8 cellular contexts compared by ENCODE assay signal in the genomic region with DNA sequence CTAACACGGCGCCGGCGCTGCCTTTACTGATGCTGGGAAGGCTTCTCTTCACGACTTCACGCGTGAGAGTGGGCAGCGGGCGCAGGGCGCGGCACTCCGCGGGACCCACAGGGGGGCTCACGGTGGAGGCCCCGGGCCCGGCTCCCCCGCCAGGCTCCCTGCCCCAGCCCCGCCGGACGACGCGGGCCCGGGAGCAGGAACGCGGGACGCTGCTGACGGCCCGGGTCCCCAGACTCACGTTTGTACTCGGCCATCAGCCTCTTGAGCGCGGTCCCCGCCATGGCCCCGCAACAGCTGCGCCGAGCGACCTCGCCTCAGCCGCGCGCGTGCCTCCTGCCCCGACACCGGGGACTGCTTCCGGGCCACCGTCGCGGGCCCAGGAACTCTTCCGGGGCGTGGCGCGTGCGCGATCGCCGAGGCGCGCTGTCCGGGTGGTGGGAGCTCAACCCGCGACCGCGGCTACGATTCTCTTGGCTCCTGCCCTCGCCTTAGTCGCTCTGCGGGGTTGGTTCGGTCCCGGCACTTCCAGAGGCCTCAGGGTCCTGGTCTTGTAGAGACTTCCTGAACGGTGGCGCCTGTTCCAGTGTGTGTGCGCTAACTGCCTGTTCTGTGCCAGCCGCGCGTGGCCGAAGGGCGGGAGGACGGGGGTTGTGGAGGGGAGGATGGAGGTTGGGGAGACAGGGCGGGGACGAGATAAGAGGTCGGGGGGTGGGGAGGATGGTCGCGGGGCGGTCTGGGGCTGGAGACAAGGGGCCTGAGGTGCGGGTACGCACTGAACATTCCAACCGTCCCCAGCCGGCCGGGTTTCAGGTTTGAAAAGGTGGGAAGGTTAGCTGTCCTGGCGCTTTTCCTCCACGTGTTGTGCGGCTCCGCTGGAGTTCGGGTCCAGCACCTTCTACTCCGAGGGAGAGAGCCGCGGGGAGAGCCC. TPM values are rescaled to one million over a fixed set of nuclear protein-coding genes. Genes with fewer than 3 reads are reported as not detected.
A peak's percentile ranks its signal among the peaks of the same experiment; 100 is the strongest.
DNase-seq lines count a peak whose midpoint lies in the region; ATAC-seq, FAIRE-seq and TF ChIP-seq lines count a peak whose summit lies in the region.

A gene with protein sequence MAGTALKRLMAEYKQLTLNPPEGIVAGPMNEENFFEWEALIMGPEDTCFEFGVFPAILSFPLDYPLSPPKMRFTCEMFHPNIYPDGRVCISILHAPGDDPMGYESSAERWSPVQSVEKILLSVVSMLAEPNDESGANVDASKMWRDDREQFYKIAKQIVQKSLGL (minus strand): TSS at position 353 of the 928 bp plus-strand sequence. CDS start 72 bp downstream, at position 281.

- TF ChIP-seq CTCF in AG09309 (IDR thresholded peaks at IDR 0.05; ENCODE audit: control insufficient read depth, insufficient read depth, low read depth, low read length, missing control alignments) (no peak), HepG2 (CRISPR knock-in tag; IDR thresholded peaks at IDR 0.05) (no peak)

- no peak for FAIRE-seq in HepG2 (lab: Jason Lieb, UNC)

- intact Hi-C loops in HepG2 (cut with micrococcal nuclease; ENCODE audit: unreplicated experiment): loop anchor here (1.0 to 5.0 kb wide), 4 partner anchors 16 to 111 kb away; a partner anchor contains a TSS

- peaks cover 14% of the 10 kb centered on the region for H4K20me1 ChIP-seq in HepG2 (ENCODE audit: insufficient read depth, low read length)

- no peaks in the 10 kb centered on the region for H3K9me3 ChIP-seq in HepG2 (ENCODE audit: low read length)

- H3K9ac ChIP-seq in HepG2 (ENCODE audit: insufficient read depth, low read depth, low read length): peak within 1 kb of the TSS; percentile 85

- ATAC-seq in GM19035 (IDR thresholded peaks at IDR 0.05; ENCODE audit: unreplicated experiment) (peak; percentile 75), HG03354 (IDR thresholded peaks at IDR 0.05; ENCODE audit: poor library complexity, severe bottlenecking, unreplicated experiment) (peak; percentile 82), HepG2 (peak; percentile 89)

- H3K36me3 ChIP-seq in HepG2 (replicated peaks in 1 of 2; ENCODE audit: control insufficient read depth in 1 of 2, insufficient read depth in 2 of 2, low read length in 2 of 2): peaks cover 3 to 28% of the 10 kb centered on the region in 2 experiments; a peak in 4 of 5 replicates

- peak within 1 kb of the TSS; percentile 82 for H3K4me3 ChIP-seq in AG09309 (ENCODE audit: control insufficient read depth, low read depth, low read length)
- H3K4me3 ChIP-seq in HepG2 (replicated peaks in 1 of 3; ENCODE audit: insufficient read depth in 1 of 3, low read depth in 2 of 3, low read length in 3 of 3): peak within 1 kb of the TSS; percentile 79 to 86 (median 80)

- H3K27me3 ChIP-seq in HepG2 (ENCODE audit: control insufficient read depth in 1 of 2, insufficient read depth in 2 of 2, low read length in 2 of 2): no peaks in the 10 kb centered on the region; a peak in 1 of 5 replicates

- H2AFZ ChIP-seq in HepG2 (ENCODE audit: low read length): no peak within 1 kb of the TSS

- H3K4me1 ChIP-seq in HepG2 (ENCODE audit: insufficient read depth, low read length): peaks cover 53% of the 10 kb centered on the region

- peak; percentile 58 for TF ChIP-seq RAD21 in HepG2 (CRISPR knock-in tag; IDR thresholded peaks at IDR 0.05)

- WGBS in HepG2 (ENCODE audit: low lambda C conversion rate): 2% methylated on average over 30 of the region's 97 CpGs

- H3K27ac ChIP-seq in HepG2 (ENCODE audit: extremely low read length, insufficient read depth, low read length): peak within 1 kb of the TSS; percentile 88

- TF ChIP-seq EP300 in HepG2 (IDR thresholded peaks at IDR 0.05; ENCODE audit: low read depth in 2 of 2, low read length in 2 of 2) (no peak), HepG2 (CRISPR knock-in tag; IDR thresholded peaks at IDR 0.05; ENCODE audit: borderline replicate concordance) (no peak)

- peak within 1 kb of the TSS; percentile 99 for H3K4me2 ChIP-seq in HepG2 (ENCODE audit: low read depth, low read length)

- POLR2A ChIA-PET in HepG2 (lab: Yijun Ruan, JAX): interaction anchor here (0.6 to 5.6 kb wide), 23 partner anchors 8 to 344 kb away, joined by 3 to 31 read pairs (median 4); a partner anchor contains a TSS

- BruUV-seq in HepG2 (replicated peaks; lab: Mats Ljungman, UMichigan): TSS peak; percentile 69

- no peak for DNase-seq in AG09309 (ENCODE audit: low read depth)
- DNase-seq in NCI-H748 (lab: John Stamatoyannopoulos, UW; ENCODE audit: unreplicated experiment): peak; percentile 79
- peak; percentile 84 for DNase-seq in activated CD4-positive, alpha-beta T cell treated with anti-CD3 and anti-CD28 coated beads, Interleukin-2, amount 50 U/mL, for 1 hour
- DNase-seq in dedifferentiated amniotic fluid mesenchymal stem cell (ENCODE audit: extremely low spot score): peak; percentile 58
- DNase-seq in HepG2 (ENCODE audit: low spot score): peak; percentile 59
- DNase-seq in stimulated activated CD4-positive, alpha-beta T cell treated with anti-CD3 and anti-CD28 coated beads, Interleukin-2, amount 100 ng/mL, for 48 hours: peak; percentile 83 to 89

- CTCF ChIA-PET in HepG2 (lab: Yijun Ruan, JAX; ENCODE audit: low intra/inter-chr PET ratio, low total read pairs): interaction anchor here (1.7 kb wide), 1 partner anchor 44 kb away, joined by 4 read pairs; no protein-coding TSS in a partner anchor

- peaks cover 49% of the 10 kb centered on the region for H3K79me2 ChIP-seq in HepG2 (ENCODE audit: insufficient read depth, low read length)

- in situ Hi-C loops in HepG2 (cut with HindIII; ENCODE audit: extremely low pct_ligation_motif_present, low pct_unique_long_range_greater_than_20kb): loop anchor here (5.0 kb wide), 2 partner anchors 46 to 111 kb away; no protein-coding TSS in a partner anchor

- peak; percentile 63 to 90 for TF ChIP-seq POLR2A in HepG2 (IDR thresholded peaks at IDR 0.05; ENCODE audit: insufficient read depth in 1 of 2, low read depth in 2 of 2, low read length in 2 of 2)

TF ChIP-seq in HepG2, 621 proteins besides CTCF, POLR2A, EP300 and RAD21 (continues in another document):
- no peak for TF ChIP-seq FOXM1 (CRISPR knock-in tag; IDR thresholded peaks at IDR 0.05)
- 0 out of 2 replicates have a peak, but pooled peaks have one; percentile 51 for TF ChIP-seq JUNB (CRISPR knock-in tag; IDR thresholded peaks at IDR 0.05; ENCODE audit: borderline replicate concordance)
- TF ChIP-seq, protein P1, sequence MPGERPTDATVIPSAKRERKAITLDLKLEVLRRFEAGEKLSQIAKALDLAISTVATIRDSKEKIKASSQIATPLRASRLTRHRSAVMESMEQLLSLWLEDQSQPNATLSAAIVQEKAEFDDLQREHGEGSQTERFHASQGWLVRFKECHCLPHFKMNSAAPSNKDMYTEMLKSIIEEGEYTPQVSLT (CRISPR knock-in tag; IDR thresholded peaks at IDR 0.05; ENCODE audit: borderline replicate concordance, low read depth): no peak
- peak; percentile 76; the same call in 1 of the 2 replicates for TF ChIP-seq YEATS4 (CRISPR knock-in tag; IDR thresholded peaks at IDR 0.05; ENCODE audit: borderline replicate concordance)
- no peak for TF ChIP-seq MAFF (IDR thresholded peaks at IDR 0.05; ENCODE audit: low read depth, low read length)
- no peak for TF ChIP-seq HNRNPUL1 (IDR thresholded peaks at IDR 0.05; ENCODE audit: low read depth, low read length)
- TF ChIP-seq CBX1 (IDR thresholded peaks at IDR 0.05; ENCODE audit: low read depth): no peak
- TF ChIP-seq, protein P2, sequence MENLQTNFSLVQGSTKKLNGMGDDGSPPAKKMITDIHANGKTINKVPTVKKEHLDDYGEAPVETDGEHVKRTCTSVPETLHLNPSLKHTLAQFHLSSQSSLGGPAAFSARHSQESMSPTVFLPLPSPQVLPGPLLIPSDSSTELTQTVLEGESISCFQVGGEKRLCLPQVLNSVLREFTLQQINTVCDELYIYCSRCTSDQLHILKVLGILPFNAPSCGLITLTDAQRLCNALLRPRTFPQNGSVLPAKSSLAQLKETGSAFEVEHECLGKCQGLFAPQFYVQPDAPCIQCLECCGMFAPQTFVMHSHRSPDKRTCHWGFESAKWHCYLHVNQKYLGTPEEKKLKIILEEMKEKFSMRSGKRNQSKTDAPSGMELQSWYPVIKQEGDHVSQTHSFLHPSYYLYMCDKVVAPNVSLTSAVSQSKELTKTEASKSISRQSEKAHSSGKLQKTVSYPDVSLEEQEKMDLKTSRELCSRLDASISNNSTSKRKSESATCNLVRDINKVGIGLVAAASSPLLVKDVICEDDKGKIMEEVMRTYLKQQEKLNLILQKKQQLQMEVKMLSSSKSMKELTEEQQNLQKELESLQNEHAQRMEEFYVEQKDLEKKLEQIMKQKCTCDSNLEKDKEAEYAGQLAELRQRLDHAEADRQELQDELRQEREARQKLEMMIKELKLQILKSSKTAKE (CRISPR knock-in tag; IDR thresholded peaks at IDR 0.05; ENCODE audit: borderline replicate concordance): peak; percentile 51; the same call in 1 of the 2 replicates
- TF ChIP-seq NR2F2 (IDR thresholded peaks at IDR 0.05; ENCODE audit: borderline replicate concordance, low read depth): no peak; the same call in 1 of the 2 replicates
- TF ChIP-seq SAFB2 (CRISPR knock-in tag; IDR thresholded peaks at IDR 0.05; ENCODE audit: borderline replicate concordance, low read depth): no peak

RNA-seq across cellular contexts. Expression of the gene that starts here (rescaled TPM):
- 55.4 and 62.0 TPM in 2 replicates for total RNA-seq in HepG2 (2016; rRNA removed; fragmentation: Illumina TruSeq; extraction: Trizol)
- 6.2 and 7.8 TPM in 2 replicates for total RNA-seq in HepG2 (2016; cell fraction: cytosol; rRNA removed; fragmentation: Illumina TruSeq; extraction: Trizol; ENCODE audit: low read depth)
- 55.6 and 59.2 TPM in 2 replicates for total RNA-seq in HepG2 (2016; cell fraction: insoluble cytoplasmic fraction; rRNA removed; fragmentation: Illumina TruSeq; extraction: Trizol)
- total RNA-seq in HepG2 (2016; cell fraction: membrane; rRNA removed; fragmentation: Illumina TruSeq; extraction: Trizol): 24.1 and 25.4 TPM in 2 replicates
- total RNA-seq in HepG2 (2016; cell fraction: nucleus; rRNA removed; fragmentation: Illumina TruSeq; extraction: Trizol): 58.4 and 64.5 TPM in 2 replicates
- 92.0 and 106 TPM in 2 replicates for polyA plus RNA-seq in HepG2 (2011; rRNA removed)
- 65.4 and 70.1 TPM in 2 replicates for polyA plus RNA-seq in HepG2 (2011; cell fraction: cytosol; rRNA removed)
- 159 and 211 TPM in 2 replicates for polyA plus RNA-seq in HepG2 (2011; cell fraction: nucleus; rRNA removed)
- 63.5 and 84.4 TPM in 2 replicates for polyA plus RNA-seq in HepG2 (2012)
- 6.2 and 8.1 TPM in 2 replicates for polyA plus RNA-seq in HepG2 (2016; cell fraction: cytosol; fragmentation: Illumina TruSeq; extraction: Trizol; ENCODE audit: low read depth)
- 70.2 and 76.6 TPM in 2 replicates for polyA plus RNA-seq in HepG2 (2016; cell fraction: insoluble cytoplasmic fraction; fragmentation: Illumina TruSeq; extraction: Trizol; ENCODE audit: low read depth)
- 18.6 and 20.2 TPM in 2 replicates for polyA plus RNA-seq in HepG2 (2016; cell fraction: membrane; fragmentation: Illumina TruSeq; extraction: Trizol; ENCODE audit: low read depth)
- 135 and 144 TPM in 2 replicates for polyA plus RNA-seq in HepG2 (2016; cell fraction: nucleus; fragmentation: Illumina TruSeq; extraction: Trizol; ENCODE audit: insufficient read depth, low read depth)
- 53.7 and 134 TPM in 2 replicates for polyA minus RNA-seq in HepG2 (2011; rRNA and poly(A)+ RNA removed; ENCODE audit: low replicate concordance)
- polyA minus RNA-seq in HepG2 (2011; cell fraction: cytosol; rRNA and poly(A)+ RNA removed): 25.8 and 27.2 TPM in 2 replicates
- polyA minus RNA-seq in HepG2 (2011; cell fraction: nucleus; rRNA and poly(A)+ RNA removed): 110 and 138 TPM in 2 replicates
